32 cellular contexts compared by ENCODE assay signal in the genomic region with DNA sequence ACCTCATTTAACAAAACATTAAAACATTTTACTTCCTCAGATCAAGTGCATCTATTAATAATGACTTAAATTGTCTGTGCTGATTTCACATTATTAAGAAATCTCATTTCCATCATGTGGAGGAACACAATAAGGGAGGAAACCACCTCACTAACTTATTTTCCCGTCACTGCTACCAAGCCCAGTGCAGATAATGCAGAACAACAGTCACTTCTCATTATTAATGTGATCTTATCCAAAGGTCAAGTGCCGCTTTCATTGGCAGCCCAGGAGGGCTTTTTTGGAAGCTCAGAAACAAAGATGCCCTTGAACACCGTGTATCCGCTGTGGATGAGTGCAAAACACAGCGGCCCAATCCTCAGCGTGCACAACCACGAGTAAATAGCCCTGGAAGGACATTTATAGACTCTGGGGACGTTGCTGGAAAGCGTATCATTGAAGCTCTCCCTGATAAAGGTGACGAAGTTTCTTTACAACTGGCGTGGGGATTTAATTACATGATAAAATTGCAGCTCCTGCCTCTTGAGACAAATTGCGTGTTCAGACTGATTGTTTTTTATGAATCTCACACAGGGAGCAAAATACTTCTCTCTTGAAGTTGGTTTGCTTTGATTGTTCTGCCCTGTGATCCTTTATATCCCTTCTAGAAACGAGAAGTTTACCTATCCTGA. TPM values are rescaled to one million over a fixed set of nuclear protein-coding genes. Genes with fewer than 3 reads are reported as not detected.
A peak's percentile ranks its signal among the peaks of the same experiment; 100 is the strongest.
DNase-seq lines count a peak whose midpoint lies in the region; ATAC-seq and TF ChIP-seq lines count a peak whose summit lies in the region.
"Had no signal": no experiment of that assay in that cellular context is flagged by ENCODE, and none has a peak within 500 bp of the region (broad histone marks: within the 10 kb centered on the region; RNA-seq: fewer than 3 reads in every experiment).

No MANE protein-coding gene starts in this region.

- no peaks in the 10 kb centered on the region for H3K36me3 Mint-ChIP-seq in stimulated activated effector memory CD8-positive, alpha-beta T cell treated with anti-CD3 and anti-CD28 coated beads, Interleukin-12 subunit alpha, Interleukin-12 subunit beta, amount 100 ng/mL, for 72 hours
- H3K36me3 Mint-ChIP-seq: activated naive CD4-positive, alpha-beta T cell treated with anti-CD3 and anti-CD28 coated beads, Interleukin-2, amount 10 ng/mL, durations not matched to agents 7 days and 5 days had no signal

- H3K4me1 ChIP-seq in A673 (ENCODE audit: insufficient read depth, low read length, poor library complexity, severe bottlenecking) = no peaks in the 10 kb centered on the region
- H3K4me1 ChIP-seq in HEK293 (ENCODE audit: control insufficient read depth, insufficient read depth, low read length) = peaks cover 6% of the 10 kb centered on the region
- H3K4me1 ChIP-seq: esophagus squamous epithelium, lower lobe of right lung, upper lobe of right lung had no signal

- in situ Hi-C loops in SK-MEL-5 (cut with HindIII; ENCODE audit: low pct_unique_long_range_greater_than_20kb, low sequenced_read_pairs) = no loop called here

- H3K4me3 Mint-ChIP-seq in stimulated activated effector memory CD8-positive, alpha-beta T cell treated with anti-CD3 and anti-CD28 coated beads, Interleukin-12 subunit alpha, Interleukin-12 subunit beta, amount 100 ng/mL, for 72 hours = no peak overlapping the region
- H3K4me3 Mint-ChIP-seq: activated naive CD4-positive, alpha-beta T cell treated with anti-CD3 and anti-CD28 coated beads, Interleukin-2, amount 10 ng/mL, durations not matched to agents 7 days and 5 days; activated T-cell treated with anti-CD3 and anti-CD28 coated beads, Interleukin-2, amount 50 U/mL, for 72 hours; endodermal cell; H9; nephron progenitor cell had no signal

- H3K27ac ChIP-seq in A673 (ENCODE audit: low read depth, low read length, poor library complexity, severe bottlenecking) (no peak overlapping the region), HEK293 (ENCODE audit: extremely low read depth, low read depth, low read length) (no peak overlapping the region)
- H3K27ac ChIP-seq: esophagus squamous epithelium, HL-60, lower lobe of right lung, upper lobe of right lung had no signal

- POLR2A ChIA-PET in A673 (lab: Charles Lee; ENCODE audit: low non-redundant PET) (no interaction called here), HEK293 (lab: Yijun Ruan, JAX) (no interaction called here)

- no TSS peak for BruUV-seq in A673 (replicated peaks; lab: Mats Ljungman, UMichigan)

- peak; percentile 10 for DNase-seq in A673 (ENCODE audit: low spot score)
- peak; percentile 20 for DNase-seq in SK-MEL-5 (ENCODE audit: low read depth, low spot score)
- peak; percentile 18 for DNase-seq in left kidney (ENCODE audit: low read depth, low spot score)
- no peak for DNase-seq in GM19238 (ENCODE audit: insufficient read length, low spot score)
- no peak for DNase-seq in stimulated activated effector memory CD8-positive, alpha-beta T cell treated with anti-CD3 and anti-CD28 coated beads, Interleukin-12 subunit alpha, Interleukin-12 subunit beta, amount 100 ng/mL, for 72 hours (ENCODE audit: low spot score in 2 of 2)
- no peak for DNase-seq in NCI-H187 (lab: John Stamatoyannopoulos, UW)
- DNase-seq: activated CD4-positive, alpha-beta T cell treated with anti-CD3 and anti-CD28 coated beads for 4 hours; activated naive CD4-positive, alpha-beta T cell treated with anti-CD3 and anti-CD28 coated beads, Interleukin-2, amount 10 ng/mL, durations not matched to agents 7 days and 5 days; activated T-cell treated with anti-CD3 and anti-CD28 coated beads, Interleukin-2, amount 50 U/mL, for 72 hours; amniotic stem cell; COR-L47; cortex of kidney; endodermal cell; esophagus squamous epithelium; H9; Karpas-422; lower lobe of right lung; mucosa of descending colon; MV-4-11; NCI-H1930; NCI-H524; nephron progenitor cell; T-helper 2 cell; upper lobe of right lung had no signal

- H3K27me3 ChIP-seq in A673 (replicated peaks; ENCODE audit: insufficient read depth, low read depth, low read length, poor library complexity) = peaks cover 59% of the 10 kb centered on the region

- no peak for ATAC-seq in stimulated activated effector memory CD8-positive, alpha-beta T cell treated with anti-CD3 and anti-CD28 coated beads, Interleukin-12 subunit alpha, Interleukin-12 subunit beta, amount 100 ng/mL, for 72 hours
- no peak for ATAC-seq in HG03460 (IDR thresholded peaks at IDR 0.05; ENCODE audit: unreplicated experiment)
- ATAC-seq: activated T-cell treated with anti-CD3 and anti-CD28 coated beads, Interleukin-2, amount 50 U/mL, for 72 hours; GM12878; lower lobe of right lung; mucosa of descending colon; SK-N-SH treated with all-trans-retinoic acid at 6 μM for 48 hours; upper lobe of right lung had no signal

- TF ChIP-seq CTCF in A673 (conservative IDR thresholded peaks at IDR 0.05; ENCODE audit: low read depth, low read length) = no peak
- no peak for TF ChIP-seq CTCF in HEK293 (tag by site-specific recombination; IDR thresholded peaks at IDR 0.05)

- H3K9me3 Mint-ChIP-seq in stimulated activated effector memory CD8-positive, alpha-beta T cell treated with anti-CD3 and anti-CD28 coated beads, Interleukin-12 subunit alpha, Interleukin-12 subunit beta, amount 100 ng/mL, for 72 hours = no peaks in the 10 kb centered on the region
- H3K9me3 Mint-ChIP-seq: activated naive CD4-positive, alpha-beta T cell treated with anti-CD3 and anti-CD28 coated beads, Interleukin-2, amount 10 ng/mL, durations not matched to agents 7 days and 5 days; activated T-cell treated with anti-CD3 and anti-CD28 coated beads, Interleukin-2, amount 50 U/mL, for 72 hours; endodermal cell; H9; nephron progenitor cell had no signal

- no peak overlapping the region for H3K27ac Mint-ChIP-seq in stimulated activated effector memory CD8-positive, alpha-beta T cell treated with anti-CD3 and anti-CD28 coated beads, Interleukin-12 subunit alpha, Interleukin-12 subunit beta, amount 100 ng/mL, for 72 hours
- H3K27ac Mint-ChIP-seq: activated naive CD4-positive, alpha-beta T cell treated with anti-CD3 and anti-CD28 coated beads, Interleukin-2, amount 10 ng/mL, durations not matched to agents 7 days and 5 days; activated T-cell treated with anti-CD3 and anti-CD28 coated beads, Interleukin-2, amount 50 U/mL, for 72 hours; endodermal cell; H9; nephron progenitor cell had no signal

- no peak overlapping the region for H3K4me3 ChIP-seq in A673 (ENCODE audit: low read depth, low read length, poor library complexity, severe bottlenecking)
- H3K4me3 ChIP-seq in HEK293 (ENCODE audit: low read depth, low read length) = no peak overlapping the region
- H3K4me3 ChIP-seq: esophagus squamous epithelium, GM12878, lower lobe of right lung, mucosa of descending colon, upper lobe of right lung had no signal

- CTCF ChIA-PET in A673 (lab: Charles Lee) (no interaction called here), HEK293 (lab: Yijun Ruan, JAX) (no interaction called here)

- intact Hi-C loops in A673 (cut with micrococcal nuclease; ENCODE audit: unreplicated experiment) = no loop called here

- H3K36me3 ChIP-seq in A673 (ENCODE audit: insufficient read depth, low read length, poor library complexity, severe bottlenecking) (no peaks in the 10 kb centered on the region), HEK293 (ENCODE audit: control insufficient read depth in 2 of 2, insufficient read depth in 1 of 2, low read length in 2 of 2) (no peaks in the 10 kb centered on the region)
- H3K36me3 ChIP-seq: esophagus squamous epithelium, lower lobe of right lung, upper lobe of right lung had no signal

- no peaks in the 10 kb centered on the region for H3K4me1 Mint-ChIP-seq in stimulated activated effector memory CD8-positive, alpha-beta T cell treated with anti-CD3 and anti-CD28 coated beads, Interleukin-12 subunit alpha, Interleukin-12 subunit beta, amount 100 ng/mL, for 72 hours
- H3K4me1 Mint-ChIP-seq: activated naive CD4-positive, alpha-beta T cell treated with anti-CD3 and anti-CD28 coated beads, Interleukin-2, amount 10 ng/mL, durations not matched to agents 7 days and 5 days; endodermal cell had no signal

- no peaks in the 10 kb centered on the region for H3K9me3 ChIP-seq in A673 (ENCODE audit: low read depth, low read length, poor library complexity, severe bottlenecking)
- no peaks in the 10 kb centered on the region for H3K9me3 ChIP-seq in HEK293 (ENCODE audit: control insufficient read depth, insufficient read depth, low read depth, low read length)
- H3K9me3 ChIP-seq: esophagus squamous epithelium, lower lobe of right lung, mucosa of descending colon, upper lobe of right lung had no signal

TF ChIP-seq in HEK293, 187 proteins besides CTCF, POLR2A, EP300 and RAD21:
- TF ChIP-seq OSR2 (tag by site-specific recombination; IDR thresholded peaks at IDR 0.05) (peak; percentile 36; the same call in 1 of the 2 replicates), ZNF600 (tag by site-specific recombination; IDR thresholded peaks at IDR 0.05) (peak; percentile 55), ZNF112 (tag by site-specific recombination; IDR thresholded peaks at IDR 0.05) (no peak)
- TF ChIP-seq, protein P1, sequence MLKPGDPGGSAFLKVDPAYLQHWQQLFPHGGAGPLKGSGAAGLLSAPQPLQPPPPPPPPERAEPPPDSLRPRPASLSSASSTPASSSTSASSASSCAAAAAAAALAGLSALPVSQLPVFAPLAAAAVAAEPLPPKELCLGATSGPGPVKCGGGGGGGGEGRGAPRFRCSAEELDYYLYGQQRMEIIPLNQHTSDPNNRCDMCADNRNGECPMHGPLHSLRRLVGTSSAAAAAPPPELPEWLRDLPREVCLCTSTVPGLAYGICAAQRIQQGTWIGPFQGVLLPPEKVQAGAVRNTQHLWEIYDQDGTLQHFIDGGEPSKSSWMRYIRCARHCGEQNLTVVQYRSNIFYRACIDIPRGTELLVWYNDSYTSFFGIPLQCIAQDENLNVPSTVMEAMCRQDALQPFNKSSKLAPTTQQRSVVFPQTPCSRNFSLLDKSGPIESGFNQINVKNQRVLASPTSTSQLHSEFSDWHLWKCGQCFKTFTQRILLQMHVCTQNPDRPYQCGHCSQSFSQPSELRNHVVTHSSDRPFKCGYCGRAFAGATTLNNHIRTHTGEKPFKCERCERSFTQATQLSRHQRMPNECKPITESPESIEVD (tag by site-specific recombination; IDR thresholded peaks at IDR 0.05) = peak; percentile 51; the same call in 1 of the 2 replicates
TF ChIP-seq in HEK293: peak in this region for 3.

RNA-seq across cellular contexts. Expression of a gene that starts 13.2 kb away (rescaled TPM):
- not detected in 2 replicates for total RNA-seq in A673 (2021)
- not detected in 2 replicates for total RNA-seq in SK-MEL-5 (2014; rRNA removed; shearing (Covaris generic))
- not detected in 2 replicates for polyA plus RNA-seq in SK-MEL-5 (2015; cell fraction: cytosol; rRNA removed)
- polyA plus RNA-seq in SK-MEL-5 (2015; cell fraction: nucleus; rRNA removed) = not detected in 2 replicates
- total RNA-seq: activated T-cell treated with anti-CD3 and anti-CD28 coated beads, Interleukin-2, amount 50 U/mL, for 72 hours; Daoy; endodermal cell; esophagus squamous epithelium; GM12878; H9; lower lobe of right lung; mucosa of descending colon; RPMI7951; upper lobe of right lung had no signal
- polyA plus RNA-seq: BJ, GM12878 had no signal

Comparison
In these comparisons a context has a peak if more than half of its experiments do, and no peak if none do; other contexts are left out.
1. DNase-seq: peak in A673 (single experiment), SK-MEL-5 (single experiment) and left kidney (single experiment); none in GM19238 (single experiment), stimulated activated effector memory CD8-positive, alpha-beta T cell treated with anti-CD3 and anti-CD28 coated beads, Interleukin-12 subunit alpha, Interleukin-12 subunit beta, amount 100 ng/mL, for 72 hours (0 of 2) and NCI-H187 (0 of 2).